In genomic region chr1:92299477-92300125, GRCh38 we compare ENCODE assay signal across 8 cellular contexts. TPM values are rescaled to one million over a fixed set of nuclear protein-coding genes. Genes with fewer than 3 reads are reported as not detected.
DNase-seq lines count a peak whose midpoint lies in the region; ATAC-seq and TF ChIP-seq lines count a peak whose summit lies in the region.

No MANE protein-coding gene starts in this region.

- H3K9me3 Mint-ChIP-seq in HFFc6, result no peaks in the 10 kb centered on the region
- H3K9me3 Mint-ChIP-seq in activated naive CD8-positive, alpha-beta T cell (ENCODE audit: low read depth), result no peaks in the 10 kb centered on the region

- H3K27ac ChIP-seq in thymus (ENCODE audit: low read depth), result peak overlapping the region; percentile 95

- H3K27me3 ChIP-seq in kidney epithelial cell (ENCODE audit: control insufficient read depth, insufficient read depth, low read length) (no peaks in the 10 kb centered on the region), thymus (ENCODE audit: control insufficient read depth, insufficient read depth) (no peaks in the 10 kb centered on the region)

- H3K4me1 Mint-ChIP-seq in HFFc6 (ENCODE audit: low read depth), result peaks cover 37% of the 10 kb centered on the region
- peaks cover 46% of the 10 kb centered on the region for H3K4me1 Mint-ChIP-seq in activated naive CD8-positive, alpha-beta T cell (ENCODE audit: low read depth)

- DNase-seq in AG10803 (ENCODE audit: low read depth) (no peak), HFFc6 (no peak), kidney epithelial cell (ENCODE audit: low read depth) (no peak), T1000 (lab: John Stamatoyannopoulos, UW) (no peak)
- DNase-seq in activated effector memory CD4-positive, alpha-beta T cell treated with anti-CD3 and anti-CD28 coated beads, Interleukin-2, amount 50 U/mL, for 16 hours, result no peak

- no peaks in the 10 kb centered on the region for H3K27me3 Mint-ChIP-seq in HFFc6 (ENCODE audit: insufficient read depth)
- H3K27me3 Mint-ChIP-seq in activated naive CD8-positive, alpha-beta T cell, result no peaks in the 10 kb centered on the region

- H3K9me3 ChIP-seq in thymus (ENCODE audit: control insufficient read depth), result no peaks in the 10 kb centered on the region

- H3K4me3 ChIP-seq in AG10803 (ENCODE audit: low read length) (peak overlapping the region; percentile 72), kidney epithelial cell (ENCODE audit: low read depth, low read length) (peak overlapping the region; percentile 72), thymus (ENCODE audit: low read length) (peak overlapping the region; percentile 89)

- ATAC-seq in GM19397 (IDR thresholded peaks at IDR 0.05; ENCODE audit: unreplicated experiment), result no peak

- no peaks in the 10 kb centered on the region for H3K36me3 ChIP-seq in kidney epithelial cell (ENCODE audit: control insufficient read depth, insufficient read depth, low read length)
- peaks cover 3% of the 10 kb centered on the region for H3K36me3 ChIP-seq in thymus (ENCODE audit: control insufficient read depth, insufficient read depth)

- peak overlapping the region; percentile 98 for H3K27ac Mint-ChIP-seq in HFFc6
- H3K27ac Mint-ChIP-seq in activated naive CD8-positive, alpha-beta T cell, result peak overlapping the region; percentile 97

- H3K4me1 ChIP-seq in thymus (ENCODE audit: control insufficient read depth, insufficient read depth, low read length), result peaks cover 5% of the 10 kb centered on the region

- peak overlapping the region; percentile 98 for H3K4me3 Mint-ChIP-seq in HFFc6
- peak overlapping the region; percentile 97 for H3K4me3 Mint-ChIP-seq in activated naive CD8-positive, alpha-beta T cell

- 43% methylated on average over 9 of the region's 9 CpGs for WGBS in thymus

- peaks cover 15% of the 10 kb centered on the region for H3K36me3 Mint-ChIP-seq in HFFc6 (ENCODE audit: low read depth)
- H3K36me3 Mint-ChIP-seq in activated naive CD8-positive, alpha-beta T cell, result peaks cover 16% of the 10 kb centered on the region

- TF ChIP-seq CTCF in AG10803 (conservative IDR thresholded peaks at IDR 0.05; ENCODE audit: low read length) (no peak), HFFc6 (IDR thresholded peaks at IDR 0.05) (no peak), kidney epithelial cell (IDR thresholded peaks at IDR 0.05; ENCODE audit: insufficient read depth, low read length, poor library complexity, severe bottlenecking) (no peak)

RNA-seq across cellular contexts. Expression of gene RPAP2, which starts 0.7 kb away (rescaled TPM):
- 10 to 100 TPM; 18.4 to 24.8 (median 21.0) TPM for total RNA-seq in HFFc6 (2021; fragmentation: NEBNext Ultra II Directional; extraction: Animal tissue kit (Norgen Biotek cat#: 25700))
- total RNA-seq in kidney epithelial cell, result 5.3 and 18.7 TPM in 2 replicates
- polyA plus RNA-seq in thymus, result 12.2 TPM

RNA-seq across cellular contexts. Expression of gene GLMN, which starts 0.8 kb away (rescaled TPM):
- 1 to 10 TPM; 6.6 to 8.4 (median 7.3) TPM for total RNA-seq in HFFc6 (2021; fragmentation: NEBNext Ultra II Directional; extraction: Animal tissue kit (Norgen Biotek cat#: 25700))
- total RNA-seq in kidney epithelial cell, result 4.3 and 5.8 TPM in 2 replicates
- 33.2 TPM for polyA plus RNA-seq in thymus
